ENCODE assay signal across 8 cellular contexts in the genomic region with DNA sequence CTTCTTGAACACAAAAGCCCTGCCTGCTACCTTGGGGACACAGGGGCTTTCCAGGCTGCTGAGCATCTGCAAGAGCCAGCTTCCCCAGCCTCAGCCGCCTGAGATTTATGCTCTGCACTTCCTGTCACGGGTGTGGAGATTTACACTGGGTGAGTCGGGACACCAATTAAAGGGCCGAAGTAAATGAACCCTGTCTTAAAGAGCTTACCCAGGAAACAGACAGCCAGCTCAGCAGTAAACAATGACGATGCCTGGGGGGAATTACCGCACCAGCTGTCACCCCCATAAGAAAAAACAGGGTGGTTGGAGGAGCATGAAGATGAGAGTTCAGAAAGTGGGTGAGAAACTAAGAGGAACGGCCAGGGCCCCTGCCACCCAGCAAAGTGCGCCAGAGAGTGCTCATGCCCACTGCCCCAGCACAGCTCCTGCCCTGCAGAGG. TPM values are rescaled to one million over a fixed set of nuclear protein-coding genes. Genes with fewer than 3 reads are reported as not detected.
DNase-seq lines count a peak whose midpoint lies in the region; ATAC-seq and TF ChIP-seq lines count a peak whose summit lies in the region.

No MANE protein-coding gene starts in this region.

- peak overlapping the region in 1 of 2 donors; percentile 53 for H3K9ac ChIP-seq in mucosa of rectum (ENCODE audit: low read depth in 1 of 2, low read length in 2 of 2)

- H3K27ac ChIP-seq in mucosa of rectum (ENCODE audit: low read depth in 2 of 2, low read length in 2 of 2) (peak overlapping the region; percentile 78 to 80), thyroid gland (no peak overlapping the region)

- H3K4me1 ChIP-seq in mucosa of rectum (ENCODE audit: control insufficient read depth in 2 of 2, insufficient read depth in 2 of 2, low read length in 2 of 2), result peaks cover 18 to 24% of the 10 kb centered on the region in 2 donors
- H3K4me1 ChIP-seq in thyroid gland, result peaks cover 0 to 3% of the 10 kb centered on the region in 2 donors

- intact Hi-C loops in thyroid gland (cut with DNase I), result no loop called here

- H3K36me3 Mint-ChIP-seq in activated T-cell treated with anti-CD3 and anti-CD28 coated beads, Interleukin-2, amount 50 U/mL, for 4 hours (ENCODE audit: insufficient read depth), result no peaks in the 10 kb centered on the region

- DNase-seq in COLO668 (lab: John Stamatoyannopoulos, UW; ENCODE audit: unreplicated experiment) (peak; percentile 49), GDM1 (lab: John Stamatoyannopoulos, UW) (no peak), thyroid gland (no peak), HUDEP-2 (lab: John Stamatoyannopoulos, UW; ENCODE audit: unreplicated experiment in 76 of 76) (no peak)
- no peak for DNase-seq in activated T-cell treated with anti-CD3 and anti-CD28 coated beads, Interleukin-2, amount 50 U/mL, for 4 hours

- H3K36me3 ChIP-seq in mucosa of rectum (ENCODE audit: control insufficient read depth in 2 of 2, insufficient read depth in 2 of 2, low read length in 2 of 2) (no peaks in the 10 kb centered on the region), thyroid gland (no peaks in the 10 kb centered on the region)

- ATAC-seq in GM18867 (IDR thresholded peaks at IDR 0.05; ENCODE audit: unreplicated experiment), result peak; percentile 74
- ATAC-seq in HG03135 (IDR thresholded peaks at IDR 0.05; ENCODE audit: unreplicated experiment), result peak; percentile 66
- ATAC-seq in activated T-cell treated with anti-CD3 and anti-CD28 coated beads, Interleukin-2, amount 50 U/mL, for 4 hours, result peak; percentile 63 to 68

- H3K27me3 ChIP-seq in mucosa of rectum (ENCODE audit: control insufficient read depth in 2 of 2, insufficient read depth in 2 of 2, low read length in 2 of 2) (peaks cover 0 to 3% of the 10 kb centered on the region in 2 donors), thyroid gland (no peaks in the 10 kb centered on the region)

- TF ChIP-seq CTCF in thyroid gland (IDR thresholded peaks at IDR 0.05), result no peak

- H3K4me3 ChIP-seq in mucosa of rectum (ENCODE audit: low read length in 2 of 2) (peak overlapping the region in 1 of 2 donors; percentile 44), thyroid gland (replicated peaks in 1 of 3) (no peak overlapping the region)

- no peak for TF ChIP-seq POLR2A in thyroid gland (IDR thresholded peaks at IDR 0.05)

- no peaks in the 10 kb centered on the region for H3K9me3 ChIP-seq in mucosa of rectum (ENCODE audit: control insufficient read depth in 2 of 2, low read length in 2 of 2)
- no peaks in the 10 kb centered on the region for H3K9me3 ChIP-seq in thyroid gland

- 47 to 53% methylated on average over 8 of the region's 8 CpGs for WGBS in thyroid gland, 2 donors

- H3K9me3 Mint-ChIP-seq in activated T-cell treated with anti-CD3 and anti-CD28 coated beads, Interleukin-2, amount 50 U/mL, for 4 hours, result no peaks in the 10 kb centered on the region

- H3K4me3 Mint-ChIP-seq in activated T-cell treated with anti-CD3 and anti-CD28 coated beads, Interleukin-2, amount 50 U/mL, for 4 hours, result peak overlapping the region; percentile 5

- peaks cover 11% of the 10 kb centered on the region for H3K4me1 Mint-ChIP-seq in activated T-cell treated with anti-CD3 and anti-CD28 coated beads, Interleukin-2, amount 50 U/mL, for 4 hours (ENCODE audit: low read depth)

- H3K27me3 Mint-ChIP-seq in activated T-cell treated with anti-CD3 and anti-CD28 coated beads, Interleukin-2, amount 50 U/mL, for 4 hours (ENCODE audit: low read depth), result peaks cover 7% of the 10 kb centered on the region

RNA-seq across cellular contexts. Expression of a gene that starts 37.5 kb away (rescaled TPM):
- total RNA-seq in activated T-cell treated with anti-CD3 and anti-CD28 coated beads, Interleukin-2, amount 50 U/mL, for 4 hours, result 10 to 100 TPM; 17.1 to 24.8 (median 19.4) TPM
- total RNA-seq in thyroid gland, result 10 to 100 TPM; 37.1 to 48.3 (median 38.9) TPM

Comparison
In these comparisons a context has a peak if more than half of its experiments do, and no peak if none do; other contexts are left out.
1. H3K27ac ChIP-seq: peak in mucosa of rectum (2 of 2); none in thyroid gland (0 of 3).
2. Peak in every context shown above with its lines, with median percentiles within 50 percentile points of each other: ATAC-seq.